ENCODE assay signal across 15 cellular contexts in the genomic region with DNA sequence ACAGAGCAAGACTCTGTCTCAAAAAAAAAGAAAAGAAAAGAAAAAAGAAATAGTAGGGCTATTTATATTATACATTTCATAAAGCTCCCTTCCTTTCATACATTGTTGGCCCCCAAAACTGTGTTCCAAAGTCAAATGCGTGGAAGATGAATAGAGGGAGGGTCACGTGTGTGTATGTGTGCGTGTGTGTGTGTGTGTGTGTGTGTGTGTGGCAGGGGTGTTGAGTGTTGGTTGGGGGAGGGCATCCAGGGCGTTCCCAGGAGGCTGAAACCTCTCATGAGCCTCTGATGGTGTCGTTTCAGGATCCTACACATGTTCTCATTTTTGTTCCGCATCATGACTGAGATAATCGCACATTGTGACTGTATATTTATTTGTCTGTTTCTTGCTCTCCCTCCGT. TPM values are rescaled to one million over a fixed set of nuclear protein-coding genes. Genes with fewer than 3 reads are reported as not detected.
A peak's percentile ranks its signal among the peaks of the same experiment; 100 is the strongest.
DNase-seq lines count a peak whose midpoint lies in the region; ATAC-seq and TF ChIP-seq lines count a peak whose summit lies in the region.
"Had no signal": no experiment of that assay in that cellular context is flagged by ENCODE, and none has a peak within 500 bp of the region (broad histone marks: within the 10 kb centered on the region; RNA-seq: fewer than 3 reads in every experiment).

No MANE protein-coding gene starts in this region.

- no TSS peak for BruUV-seq in Calu3 (replicated peaks; lab: Mats Ljungman, UMichigan)

- no peak for ATAC-seq in GM21723 (IDR thresholded peaks at IDR 0.05; ENCODE audit: unreplicated experiment)

- peak overlapping the region; percentile 47 for H3K27ac Mint-ChIP-seq in Calu3 (ENCODE audit: unreplicated experiment)
- H3K27ac Mint-ChIP-seq in neural crest cell (ENCODE audit: unreplicated experiment): peak overlapping the region; percentile 3
- no peak overlapping the region for H3K27ac Mint-ChIP-seq in chondrocyte (ENCODE audit: unreplicated experiment)
- H3K27ac Mint-ChIP-seq: CD4-positive, alpha-beta memory T cell; H9 had no signal

- intact Hi-C loops in Calu3 (cut with micrococcal nuclease; ENCODE audit: unreplicated experiment): no loop called here

- H3K4me3 Mint-ChIP-seq in Calu3 (ENCODE audit: low read depth, unreplicated experiment): no peak overlapping the region
- no peak overlapping the region for H3K4me3 Mint-ChIP-seq in neural crest cell
- no peak overlapping the region for H3K4me3 Mint-ChIP-seq in chondrocyte (ENCODE audit: unreplicated experiment)
- H3K4me3 Mint-ChIP-seq: CD14-positive monocyte; CD4-positive, alpha-beta memory T cell; H9 had no signal

- H3K9me3 Mint-ChIP-seq in Calu3 (ENCODE audit: low read depth, unreplicated experiment) (peaks cover 3% of the 10 kb centered on the region), neural crest cell (no peaks in the 10 kb centered on the region), chondrocyte (ENCODE audit: low read depth) (no peaks in the 10 kb centered on the region)
- H3K9me3 Mint-ChIP-seq: CD4-positive, alpha-beta memory T cell; H9 had no signal

- DNase-seq in Calu3 (no peak), NCI-H69 (lab: John Stamatoyannopoulos, UW) (peak; percentile 28), neural crest cell (ENCODE audit: low read depth, low spot score) (no peak), T1000 (lab: John Stamatoyannopoulos, UW) (no peak), chondrocyte (ENCODE audit: low spot score) (no peak)
- DNase-seq: ACHN; BE2C; CD4-positive, alpha-beta memory T cell; DMS79 treated with DMSO at 0.1 percent for 48 hours; GF-D8; GOT3; H9 had no signal

- CTCF ChIA-PET in Calu3 (lab: Charles Lee): interaction anchor here (0.7 kb wide), 1 partner anchor 20 kb away, joined by 4 read pairs; no protein-coding TSS in a partner anchor

- peaks cover 10% of the 10 kb centered on the region for H3K36me3 Mint-ChIP-seq in Calu3 (ENCODE audit: insufficient read depth, unreplicated experiment)
- no peaks in the 10 kb centered on the region for H3K36me3 Mint-ChIP-seq in neural crest cell (ENCODE audit: low read depth)
- H3K36me3 Mint-ChIP-seq in chondrocyte (ENCODE audit: low read depth): no peaks in the 10 kb centered on the region
- H3K36me3 Mint-ChIP-seq: CD14-positive monocyte; CD4-positive, alpha-beta memory T cell had no signal

- H3K4me1 Mint-ChIP-seq in Calu3 (ENCODE audit: low read depth, unreplicated experiment): peaks cover 82% of the 10 kb centered on the region
- peaks cover 8% of the 10 kb centered on the region for H3K4me1 Mint-ChIP-seq in neural crest cell
- no peaks in the 10 kb centered on the region for H3K4me1 Mint-ChIP-seq in chondrocyte (ENCODE audit: low read depth)

- no peak for TF ChIP-seq CTCF in Calu3 (IDR thresholded peaks at IDR 0.05; ENCODE audit: unreplicated experiment)
- TF ChIP-seq CTCF in neural crest cell (conservative IDR thresholded peaks at IDR 0.05): no peak
- TF ChIP-seq CTCF in chondrocyte (IDR thresholded peaks at IDR 0.05): no peak

- no peaks in the 10 kb centered on the region for H3K27me3 Mint-ChIP-seq in Calu3 (ENCODE audit: unreplicated experiment)
- H3K27me3 Mint-ChIP-seq in neural crest cell (ENCODE audit: low read depth): peaks cover 14% of the 10 kb centered on the region
- H3K27me3 Mint-ChIP-seq in chondrocyte (ENCODE audit: low read depth): peaks cover 74% of the 10 kb centered on the region

RNA-seq across cellular contexts. Expression of a gene that starts 7.8 kb away (rescaled TPM):
- total RNA-seq in Calu3 (2022) (8.5 and 9.2 TPM in 2 replicates), neural crest cell (not detected in 2 replicates), chondrocyte (not detected in 3 replicates)
- total RNA-seq: CD4-positive, alpha-beta memory T cell; H9; HT-29 had no signal

RNA-seq across cellular contexts. Expression of a gene that starts 39.4 kb away (rescaled TPM):
- total RNA-seq in Calu3 (2022): not detected in 2 replicates
- total RNA-seq in neural crest cell: not detected in 2 replicates
- total RNA-seq in chondrocyte: not detected in 3 replicates
- total RNA-seq: CD4-positive, alpha-beta memory T cell; H9; HT-29 had no signal

RNA-seq across cellular contexts. Expression of a gene that starts 58.1 kb away (rescaled TPM):
- not detected in 2 replicates for total RNA-seq in Calu3 (2022)
- total RNA-seq in neural crest cell: not detected in 2 replicates
- total RNA-seq in chondrocyte: not detected in 3 replicates
- total RNA-seq: CD4-positive, alpha-beta memory T cell; H9; HT-29 had no signal
